1 cellular context compared by ENCODE assay signal in genomic region chr1:19436716-19437476, GRCh38.
A peak's percentile ranks its signal among the peaks of the same experiment; 100 is the strongest.
TF ChIP-seq lines count a peak whose summit lies in the region.

No MANE protein-coding gene starts in this region.

TF ChIP-seq in HepG2, 621 proteins besides CTCF, POLR2A, EP300 and RAD21 (continued from another document and continues in another):
- TF ChIP-seq BCLAF1 (IDR thresholded peaks at IDR 0.05) (no peak), NFIB (CRISPR knock-in tag; IDR thresholded peaks at IDR 0.05; ENCODE audit: borderline replicate concordance) (no peak), GPN1 (CRISPR knock-in tag; IDR thresholded peaks at IDR 0.05; ENCODE audit: borderline replicate concordance) (no peak), ZNF777 (CRISPR knock-in tag; IDR thresholded peaks at IDR 0.05) (no peak), ZBTB44 (CRISPR knock-in tag; IDR thresholded peaks at IDR 0.05) (no peak), GATAD2A (CRISPR knock-in tag; IDR thresholded peaks at IDR 0.05) (peak; percentile 96), CENPBD1 (CRISPR knock-in tag; IDR thresholded peaks at IDR 0.05; ENCODE audit: borderline replicate concordance, low read depth) (no peak), MLLT10 (CRISPR knock-in tag; IDR thresholded peaks at IDR 0.05) (no peak), RXRB (CRISPR knock-in tag; IDR thresholded peaks at IDR 0.05; ENCODE audit: borderline replicate concordance) (peak; percentile 84), TFDP1 (CRISPR knock-in tag; IDR thresholded peaks at IDR 0.05; ENCODE audit: borderline replicate concordance) (no peak), MXD4 (CRISPR knock-in tag; IDR thresholded peaks at IDR 0.05) (no peak), MED1 (CRISPR knock-in tag; IDR thresholded peaks at IDR 0.05) (peak; percentile 89), BCL6 (CRISPR knock-in tag; IDR thresholded peaks at IDR 0.05) (peak; percentile 93), GZF1 (CRISPR knock-in tag; IDR thresholded peaks at IDR 0.05) (no peak), RORA (CRISPR knock-in tag; IDR thresholded peaks at IDR 0.05) (no peak), NAIF1 (CRISPR knock-in tag; IDR thresholded peaks at IDR 0.05; ENCODE audit: borderline replicate concordance) (no peak), SMARCE1 (IDR thresholded peaks at IDR 0.05; ENCODE audit: borderline replicate concordance) (no peak), ZNF782 (CRISPR knock-in tag; IDR thresholded peaks at IDR 0.05; ENCODE audit: borderline replicate concordance) (no peak), TBL1XR1 (IDR thresholded peaks at IDR 0.05; ENCODE audit: borderline replicate concordance, low read length, partially characterized antibody) (no peak), ZNF709 (CRISPR knock-in tag; IDR thresholded peaks at IDR 0.05) (no peak), KMT2B (CRISPR knock-in tag; IDR thresholded peaks at IDR 0.05) (no peak), TAF15 (IDR thresholded peaks at IDR 0.05; ENCODE audit: low read depth, low read length, poor library complexity, severe bottlenecking) (no peak), ZSCAN29 (CRISPR knock-in tag; conservative IDR thresholded peaks at IDR 0.05) (peak; percentile 45; the same call in 1 of the 2 replicates), ZSCAN25 (CRISPR knock-in tag; IDR thresholded peaks at IDR 0.05) (0 out of 2 replicates have a peak, but pooled peaks have one; percentile 50), ISX (CRISPR knock-in tag; conservative IDR thresholded peaks at IDR 0.05) (no peak), SYNCRIP (IDR thresholded peaks at IDR 0.05; ENCODE audit: insufficient read depth, low read depth, low read length) (no peak), ETV5 (CRISPR knock-in tag; IDR thresholded peaks at IDR 0.05; ENCODE audit: borderline replicate concordance) (peak; percentile 74; the same call in 1 of the 2 replicates), ZNF17 (CRISPR knock-in tag; IDR thresholded peaks at IDR 0.05) (no peak), ZNF180 (CRISPR knock-in tag; IDR thresholded peaks at IDR 0.05; ENCODE audit: borderline replicate concordance, low read depth) (no peak), SRSF1 (optimal IDR thresholded peaks at IDR 0.05; ENCODE audit: low read depth, low read length) (no peak), ZNF569 (CRISPR knock-in tag; IDR thresholded peaks at IDR 0.05; ENCODE audit: borderline replicate concordance) (no peak), ZNF737 (CRISPR knock-in tag; IDR thresholded peaks at IDR 0.05; ENCODE audit: borderline replicate concordance) (no peak), ZBTB10 (CRISPR knock-in tag; IDR thresholded peaks at IDR 0.05; ENCODE audit: borderline replicate concordance) (no peak), ZNF350 (CRISPR knock-in tag; IDR thresholded peaks at IDR 0.05; ENCODE audit: borderline replicate concordance, low read depth) (no peak; the same call in 1 of the 2 replicates), ZNF883 (CRISPR knock-in tag; IDR thresholded peaks at IDR 0.05; ENCODE audit: not compliant biosample characterization) (no peak), GMEB1 (CRISPR knock-in tag; IDR thresholded peaks at IDR 0.05; ENCODE audit: borderline replicate concordance) (0 out of 2 replicates have a peak, but pooled peaks have one; percentile 38), ZSCAN30 (CRISPR knock-in tag; IDR thresholded peaks at IDR 0.05) (no peak), SMAD9 (CRISPR knock-in tag; IDR thresholded peaks at IDR 0.05) (no peak), U2AF2 (IDR thresholded peaks at IDR 0.05; ENCODE audit: low read depth, low read length) (no peak), CENPX (CRISPR knock-in tag; IDR thresholded peaks at IDR 0.05) (no peak)
- TF ChIP-seq, protein P1, sequence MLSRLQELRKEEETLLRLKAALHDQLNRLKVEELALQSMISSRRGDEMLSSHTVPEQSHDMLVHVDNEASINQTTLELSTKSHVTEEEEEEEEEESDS (CRISPR knock-in tag; IDR thresholded peaks at IDR 0.05; ENCODE audit: borderline replicate concordance), result no peak
- TF ChIP-seq, protein P2, sequence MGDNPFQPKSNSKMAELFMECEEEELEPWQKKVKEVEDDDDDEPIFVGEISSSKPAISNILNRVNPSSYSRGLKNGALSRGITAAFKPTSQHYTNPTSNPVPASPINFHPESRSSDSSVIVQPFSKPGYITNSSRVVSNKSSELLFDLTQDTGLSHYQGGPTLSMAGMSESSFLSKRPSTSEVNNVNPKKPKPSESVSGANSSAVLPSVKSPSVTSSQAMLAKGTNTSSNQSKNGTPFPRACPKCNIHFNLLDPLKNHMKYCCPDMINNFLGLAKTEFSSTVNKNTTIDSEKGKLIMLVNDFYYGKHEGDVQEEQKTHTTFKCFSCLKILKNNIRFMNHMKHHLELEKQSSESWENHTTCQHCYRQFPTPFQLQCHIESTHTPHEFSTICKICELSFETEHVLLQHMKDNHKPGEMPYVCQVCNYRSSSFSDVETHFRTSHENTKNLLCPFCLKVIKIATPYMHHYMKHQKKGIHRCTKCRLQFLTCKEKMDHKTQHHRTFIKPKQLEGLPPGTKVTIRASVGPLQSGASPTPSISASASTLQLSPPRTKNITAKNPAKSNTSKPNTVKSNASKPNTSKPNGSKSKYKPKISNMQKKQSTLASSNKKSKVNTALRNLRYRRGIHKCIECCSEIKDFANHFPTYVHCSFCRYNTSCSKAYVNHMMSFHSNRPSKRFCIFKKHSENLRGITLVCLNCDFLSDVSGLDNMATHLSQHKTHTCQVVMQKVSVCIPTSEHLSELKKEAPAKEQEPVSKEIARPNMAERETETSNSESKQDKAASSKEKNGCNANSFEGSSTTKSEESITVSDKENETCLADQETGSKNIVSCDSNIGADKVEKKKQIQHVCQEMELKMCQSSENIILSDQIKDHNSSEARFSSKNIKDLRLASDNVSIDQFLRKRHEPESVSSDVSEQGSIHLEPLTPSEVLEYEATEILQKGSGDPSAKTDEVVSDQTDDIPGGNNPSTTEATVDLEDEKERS (CRISPR knock-in tag; IDR thresholded peaks at IDR 0.05), result no peak
- TF ChIP-seq, protein P3, sequence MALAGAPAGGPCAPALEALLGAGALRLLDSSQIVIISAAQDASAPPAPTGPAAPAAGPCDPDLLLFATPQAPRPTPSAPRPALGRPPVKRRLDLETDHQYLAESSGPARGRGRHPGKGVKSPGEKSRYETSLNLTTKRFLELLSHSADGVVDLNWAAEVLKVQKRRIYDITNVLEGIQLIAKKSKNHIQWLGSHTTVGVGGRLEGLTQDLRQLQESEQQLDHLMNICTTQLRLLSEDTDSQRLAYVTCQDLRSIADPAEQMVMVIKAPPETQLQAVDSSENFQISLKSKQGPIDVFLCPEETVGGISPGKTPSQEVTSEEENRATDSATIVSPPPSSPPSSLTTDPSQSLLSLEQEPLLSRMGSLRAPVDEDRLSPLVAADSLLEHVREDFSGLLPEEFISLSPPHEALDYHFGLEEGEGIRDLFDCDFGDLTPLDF (CRISPR knock-in tag; IDR thresholded peaks at IDR 0.05), result no peak
- TF ChIP-seq, protein P4, sequence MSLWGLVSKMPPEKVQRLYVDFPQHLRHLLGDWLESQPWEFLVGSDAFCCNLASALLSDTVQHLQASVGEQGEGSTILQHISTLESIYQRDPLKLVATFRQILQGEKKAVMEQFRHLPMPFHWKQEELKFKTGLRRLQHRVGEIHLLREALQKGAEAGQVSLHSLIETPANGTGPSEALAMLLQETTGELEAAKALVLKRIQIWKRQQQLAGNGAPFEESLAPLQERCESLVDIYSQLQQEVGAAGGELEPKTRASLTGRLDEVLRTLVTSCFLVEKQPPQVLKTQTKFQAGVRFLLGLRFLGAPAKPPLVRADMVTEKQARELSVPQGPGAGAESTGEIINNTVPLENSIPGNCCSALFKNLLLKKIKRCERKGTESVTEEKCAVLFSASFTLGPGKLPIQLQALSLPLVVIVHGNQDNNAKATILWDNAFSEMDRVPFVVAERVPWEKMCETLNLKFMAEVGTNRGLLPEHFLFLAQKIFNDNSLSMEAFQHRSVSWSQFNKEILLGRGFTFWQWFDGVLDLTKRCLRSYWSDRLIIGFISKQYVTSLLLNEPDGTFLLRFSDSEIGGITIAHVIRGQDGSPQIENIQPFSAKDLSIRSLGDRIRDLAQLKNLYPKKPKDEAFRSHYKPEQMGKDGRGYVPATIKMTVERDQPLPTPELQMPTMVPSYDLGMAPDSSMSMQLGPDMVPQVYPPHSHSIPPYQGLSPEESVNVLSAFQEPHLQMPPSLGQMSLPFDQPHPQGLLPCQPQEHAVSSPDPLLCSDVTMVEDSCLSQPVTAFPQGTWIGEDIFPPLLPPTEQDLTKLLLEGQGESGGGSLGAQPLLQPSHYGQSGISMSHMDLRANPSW (CRISPR knock-in tag; IDR thresholded peaks at IDR 0.05; ENCODE audit: borderline replicate concordance), result no peak
- TF ChIP-seq, protein P5, sequence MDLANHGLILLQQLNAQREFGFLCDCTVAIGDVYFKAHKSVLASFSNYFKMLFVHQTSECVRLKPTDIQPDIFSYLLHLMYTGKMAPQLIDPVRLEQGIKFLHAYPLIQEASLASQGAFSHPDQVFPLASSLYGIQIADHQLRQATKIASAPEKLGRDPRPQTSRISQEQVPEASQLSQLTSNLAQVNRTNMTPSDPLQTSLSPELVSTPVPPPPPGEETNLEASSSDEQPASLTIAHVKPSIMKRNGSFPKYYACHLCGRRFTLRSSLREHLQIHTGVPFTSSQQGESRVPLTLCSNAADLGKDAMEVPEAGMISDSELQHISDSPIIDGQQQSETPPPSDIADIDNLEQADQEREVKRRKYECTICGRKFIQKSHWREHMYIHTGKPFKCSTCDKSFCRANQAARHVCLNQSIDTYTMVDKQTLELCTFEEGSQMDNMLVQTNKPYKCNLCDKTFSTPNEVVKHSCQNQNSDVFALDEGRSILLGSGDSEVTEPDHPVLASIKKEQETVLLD (CRISPR knock-in tag; IDR thresholded peaks at IDR 0.05; ENCODE audit: low read depth), result no peak
